In the genomic region with DNA sequence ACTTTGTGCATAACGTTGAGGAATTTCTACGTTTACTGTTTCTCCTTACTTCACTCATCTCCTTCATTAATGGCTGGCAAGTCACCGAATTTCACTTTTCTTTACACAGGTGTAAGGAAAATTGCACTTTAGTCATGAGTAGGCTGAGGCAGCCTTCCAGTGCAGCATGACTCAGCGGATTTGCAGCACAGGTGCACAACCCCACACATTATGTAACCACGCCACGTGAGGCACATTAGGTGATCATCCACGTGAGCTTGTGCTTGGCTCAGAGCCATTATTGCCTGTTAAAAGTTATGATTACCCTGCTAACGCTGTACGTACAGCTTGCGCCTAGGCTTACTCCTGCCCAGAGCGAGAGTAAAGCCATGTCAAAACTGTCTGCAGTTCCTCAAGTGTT, we compare ENCODE assay signal across 15 cellular contexts.
DNase-seq lines count a peak whose midpoint lies in the region; ATAC-seq and FAIRE-seq lines count a peak whose summit lies in the region.
"Had no signal": no experiment of that assay in that cellular context is flagged by ENCODE, and none has a peak within 500 bp of the region (broad histone marks: within the 10 kb centered on the region; RNA-seq: fewer than 3 reads in every experiment).

No MANE protein-coding gene starts in this region.

- peak; percentile 53 for FAIRE-seq in urothelium cell line (lab: Jason Lieb, UNC)
- FAIRE-seq: GM18507 had no signal

- DNase-seq in NCI-H82 (lab: John Stamatoyannopoulos, UW) (peak; percentile 21), NCI-H82 treated with DMSO at 0.1 percent for 48 hours (lab: John Stamatoyannopoulos, UW; ENCODE audit: unreplicated experiment) (no peak), NCI-H526 treated with DMSO at 0.1 percent for 48 hours (lab: John Stamatoyannopoulos, UW) (peak; percentile 46), head of caudate nucleus (peak; percentile 28 to 86 (median 65)), urothelium cell line (ENCODE audit: low spot score) (no peak), globus pallidus (ENCODE audit: low spot score) (no peak), NCI-H226 (no peak)
- DNase-seq: activated CD4-positive, CD25-positive, alpha-beta regulatory T cell treated with anti-CD3 and anti-CD28 coated beads, Interleukin-2, amount 50 U/mL, for 72 hours; activated T-cell treated with anti-CD3 and anti-CD28 coated beads, Interleukin-2, amount 50 U/mL, for 72 hours; aorta; mesendoderm; NCI-H1694 treated with DMSO at 0.1 percent for 48 hours; stimulated activated CD4-positive, alpha-beta T cell treated with anti-CD3 and anti-CD28 coated beads, Interleukin-4, amount 100 ng/mL, for 4 hours had no signal

- intact Hi-C loops in head of caudate nucleus (cut with DNase I), result no loop called here

- no peak for ATAC-seq in HG03469 (IDR thresholded peaks at IDR 0.05; ENCODE audit: unreplicated experiment)
- ATAC-seq: activated T-cell treated with anti-CD3 and anti-CD28 coated beads, Interleukin-2, amount 50 U/mL, for 72 hours had no signal

Comparison
In these comparisons a context has a peak if more than half of its experiments do, and no peak if none do; other contexts are left out.
1. DNase-seq: peak in NCI-H82 (single experiment), NCI-H526 treated with DMSO at 0.1 percent for 48 hours (single experiment) and head of caudate nucleus (42 of 42); none in NCI-H82 treated with DMSO at 0.1 percent for 48 hours (single experiment), urothelium cell line (single experiment), globus pallidus (single experiment) and NCI-H226 (single experiment).